In genomic region chr20:836188-836587, GRCh38 we compare ENCODE assay signal across 19 cellular contexts. TPM values are rescaled to one million over a fixed set of nuclear protein-coding genes. Genes with fewer than 3 reads are reported as not detected.
A peak's percentile ranks its signal among the peaks of the same experiment; 100 is the strongest.
DNase-seq lines count a peak whose midpoint lies in the region; ATAC-seq and TF ChIP-seq lines count a peak whose summit lies in the region.
"Had no signal": no experiment of that assay in that cellular context is flagged by ENCODE, and none has a peak within 500 bp of the region (broad histone marks: within the 10 kb centered on the region; RNA-seq: fewer than 3 reads in every experiment).

No MANE protein-coding gene starts in this region.

- H3K27ac ChIP-seq in uterus (no peak overlapping the region), RWPE1 (no peak overlapping the region)
- H3K27ac ChIP-seq: brain microvascular endothelial cell, dorsolateral prefrontal cortex, esophagus muscularis mucosa, lower lobe of right lung, prostate gland had no signal

- H3K27me3 ChIP-seq in uterus = no peaks in the 10 kb centered on the region
- H3K27me3 ChIP-seq: brain microvascular endothelial cell had no signal

- POLR2A ChIA-PET in RWPE1 (lab: Yijun Ruan, JAX; ENCODE audit: low non-redundant PET) = interaction anchor here (0.6 kb wide), 1 partner anchor 121 kb away, joined by 3 read pairs; no protein-coding TSS in a partner anchor

- DNase-seq in activated T-cell treated with anti-CD3 and anti-CD28 coated beads, Interleukin-2, amount 50 U/mL, for 24 hours = no peak
- no peak for DNase-seq in activated T-cell treated with anti-CD3 and anti-CD28 coated beads, Interleukin-2, amount 50 U/mL, for 1 hour
- no peak for DNase-seq in HFFc6
- no peak for DNase-seq in neural crest cell (ENCODE audit: low read depth, low spot score)
- DNase-seq in KG1 (lab: John Stamatoyannopoulos, UW) = no peak
- DNase-seq in uterus = no peak
- no peak for DNase-seq in RWPE1 (ENCODE audit: low spot score)
- DNase-seq: ACHN; activated gamma-delta T cell; brain microvascular endothelial cell; dorsolateral prefrontal cortex; GOT3; Karpas-422; lower lobe of right lung; NCI-H2227 treated with DMSO at 0.1 percent for 48 hours; stimulated activated CD4-positive, alpha-beta T cell treated with anti-CD3 and anti-CD28 coated beads, Interleukin-12 subunit alpha, Interleukin-12 subunit beta, amount 100 ng/mL, for 4 hours had no signal

- H3K4me3 ChIP-seq in uterus = no peak overlapping the region
- H3K4me3 ChIP-seq: dorsolateral prefrontal cortex, esophagus muscularis mucosa, prostate gland had no signal

- H3K4me3 Mint-ChIP-seq in activated T-cell treated with anti-CD3 and anti-CD28 coated beads, Interleukin-2, amount 50 U/mL, for 24 hours = peak overlapping the region; percentile 49
- H3K4me3 Mint-ChIP-seq in HFFc6 (no peak overlapping the region), neural crest cell (peak overlapping the region; percentile 68)
- peak overlapping the region; percentile 91 for H3K4me3 Mint-ChIP-seq in activated T-helper 17 cell treated with anti-CD3 and anti-CD28 coated beads, Interleukin-2, amount 50 U/mL, for 72 hours

- no peak for TF ChIP-seq CTCF in HFFc6 (IDR thresholded peaks at IDR 0.05)
- no peak for TF ChIP-seq CTCF in neural crest cell (conservative IDR thresholded peaks at IDR 0.05)
- TF ChIP-seq CTCF in uterus (IDR thresholded peaks at IDR 0.05) = no peak
- no peak for TF ChIP-seq CTCF in RWPE1 (conservative IDR thresholded peaks at IDR 0.05; ENCODE audit: low read depth)

- no peak for TF ChIP-seq POLR2A in uterus (IDR thresholded peaks at IDR 0.05)

- H3K36me3 ChIP-seq in uterus = no peaks in the 10 kb centered on the region
- H3K36me3 ChIP-seq: brain microvascular endothelial cell, esophagus muscularis mucosa, lower lobe of right lung, prostate gland had no signal

- H3K36me3 Mint-ChIP-seq in activated T-cell treated with anti-CD3 and anti-CD28 coated beads, Interleukin-2, amount 50 U/mL, for 24 hours (ENCODE audit: low read depth) = peaks cover 6% of the 10 kb centered on the region
- H3K36me3 Mint-ChIP-seq in HFFc6 (ENCODE audit: low read depth) (peaks cover 6% of the 10 kb centered on the region), neural crest cell (ENCODE audit: low read depth) (peaks cover 3% of the 10 kb centered on the region)
- no peaks in the 10 kb centered on the region for H3K36me3 Mint-ChIP-seq in activated T-helper 17 cell treated with anti-CD3 and anti-CD28 coated beads, Interleukin-2, amount 50 U/mL, for 72 hours (ENCODE audit: low read depth)

- no peaks in the 10 kb centered on the region for H3K27me3 Mint-ChIP-seq in activated T-cell treated with anti-CD3 and anti-CD28 coated beads, Interleukin-2, amount 50 U/mL, for 24 hours
- no peaks in the 10 kb centered on the region; the same call in none of the 2 replicates for H3K27me3 Mint-ChIP-seq in HFFc6 (ENCODE audit: insufficient read depth)
- H3K27me3 Mint-ChIP-seq in activated T-helper 17 cell treated with anti-CD3 and anti-CD28 coated beads, Interleukin-2, amount 50 U/mL, for 72 hours = no peaks in the 10 kb centered on the region
- H3K27me3 Mint-ChIP-seq in neural crest cell (ENCODE audit: low read depth) = peaks cover 29% of the 10 kb centered on the region

- H3K4me1 Mint-ChIP-seq in activated T-cell treated with anti-CD3 and anti-CD28 coated beads, Interleukin-2, amount 50 U/mL, for 24 hours (ENCODE audit: low read depth) = peaks cover 50% of the 10 kb centered on the region
- H3K4me1 Mint-ChIP-seq in HFFc6 (ENCODE audit: low read depth) (peaks cover 49% of the 10 kb centered on the region), neural crest cell (peaks cover 20% of the 10 kb centered on the region)
- peaks cover 29% of the 10 kb centered on the region for H3K4me1 Mint-ChIP-seq in activated T-helper 17 cell treated with anti-CD3 and anti-CD28 coated beads, Interleukin-2, amount 50 U/mL, for 72 hours

- no peaks in the 10 kb centered on the region for H3K9me3 ChIP-seq in uterus
- H3K9me3 ChIP-seq: lower lobe of right lung, prostate gland had no signal

- peaks cover 0 to 7% of the 10 kb centered on the region in 2 donors for H3K4me1 ChIP-seq in uterus

- peak overlapping the region; percentile 91 for H3K27ac Mint-ChIP-seq in activated T-cell treated with anti-CD3 and anti-CD28 coated beads, Interleukin-2, amount 50 U/mL, for 24 hours
- H3K27ac Mint-ChIP-seq in HFFc6 (peak overlapping the region; percentile 72), neural crest cell (ENCODE audit: unreplicated experiment) (no peak overlapping the region)
- peak overlapping the region; percentile 91 for H3K27ac Mint-ChIP-seq in activated T-helper 17 cell treated with anti-CD3 and anti-CD28 coated beads, Interleukin-2, amount 50 U/mL, for 72 hours

- CTCF ChIA-PET in RWPE1 (lab: Yijun Ruan, JAX) = no interaction called here

- intact Hi-C loops in uterus (cut with DNase I; ENCODE audit: low total_unique reads) = no loop called here

- no peaks in the 10 kb centered on the region for H3K9me3 Mint-ChIP-seq in activated T-cell treated with anti-CD3 and anti-CD28 coated beads, Interleukin-2, amount 50 U/mL, for 24 hours
- H3K9me3 Mint-ChIP-seq in HFFc6 = no peaks in the 10 kb centered on the region
- no peaks in the 10 kb centered on the region for H3K9me3 Mint-ChIP-seq in activated T-helper 17 cell treated with anti-CD3 and anti-CD28 coated beads, Interleukin-2, amount 50 U/mL, for 72 hours
- no peaks in the 10 kb centered on the region for H3K9me3 Mint-ChIP-seq in neural crest cell

- ATAC-seq in activated T-helper 17 cell treated with anti-CD3 and anti-CD28 coated beads, Interleukin-2, amount 50 U/mL, for 72 hours (replicated peaks) = peak; percentile 43
- ATAC-seq: lower lobe of right lung had no signal

RNA-seq across cellular contexts. Expression of gene FAM110A, which starts 2.7 kb away (rescaled TPM):
- total RNA-seq in HFFc6 (2021; fragmentation: NEBNext Ultra II Directional; extraction: Animal tissue kit (Norgen Biotek cat#: 25700)) = 1 to 10 TPM; 3.6 to 6.4 (median 5.3) TPM
- 10 to 100 TPM; 17.4 to 20.8 TPM for total RNA-seq in activated T-helper 17 cell treated with anti-CD3 and anti-CD28 coated beads, Interleukin-2, amount 50 U/mL, for 72 hours
- 16.8 and 17.4 TPM in 2 replicates for total RNA-seq in neural crest cell
- 1 to 10 TPM in 3 of 4 donors, under 1 TPM in 1; 0.59 to 6.2 (median 4.0) TPM for total RNA-seq in uterus
